In the genomic region with DNA sequence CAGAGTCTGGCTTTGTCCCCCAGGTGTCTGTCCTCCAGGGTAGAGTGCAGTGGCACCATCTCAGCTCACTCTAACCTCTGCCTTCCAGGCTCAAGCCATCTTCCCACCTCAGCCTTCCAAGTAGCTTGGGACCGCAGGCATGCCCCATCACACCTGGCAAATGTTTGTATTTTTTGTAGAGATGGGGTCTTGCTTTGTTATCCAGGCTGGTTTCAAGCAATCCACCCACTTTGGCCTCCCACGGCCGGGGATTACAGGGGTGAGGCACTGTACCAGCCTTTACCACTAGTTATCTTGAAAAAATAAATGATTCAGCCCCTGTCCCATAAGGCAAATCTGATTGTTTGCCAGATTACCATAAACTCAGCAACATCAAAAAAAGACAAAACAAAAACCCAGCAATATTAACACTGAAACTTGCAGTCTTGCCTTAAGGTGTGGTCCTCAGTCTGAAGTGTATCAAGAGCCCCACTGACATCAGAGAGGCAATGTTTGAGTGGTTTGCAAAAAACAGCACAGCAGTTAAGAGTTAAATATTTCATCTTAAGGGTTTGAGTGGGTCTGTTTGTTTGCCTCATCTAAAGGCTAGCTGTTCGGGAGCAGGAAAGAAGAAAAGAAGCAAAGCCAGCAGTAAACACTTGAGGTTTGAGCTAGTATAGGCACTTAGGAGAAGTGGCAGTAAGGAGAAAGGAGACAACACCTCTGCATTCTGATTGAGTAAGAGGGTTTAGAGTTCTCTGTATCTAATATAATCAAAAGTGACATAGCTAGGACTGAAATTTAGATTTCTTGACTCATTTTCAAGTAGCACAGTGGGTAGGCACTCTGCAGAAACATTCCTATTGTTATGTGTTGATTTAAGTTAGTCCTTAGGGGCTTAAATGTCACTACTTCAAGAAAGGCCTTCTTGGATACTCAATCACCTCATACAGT, we compare ENCODE assay signal across 10 cellular contexts. TPM values are rescaled to one million over a fixed set of nuclear protein-coding genes. Genes with fewer than 3 reads are reported as not detected.
DNase-seq lines count a peak whose midpoint lies in the region; ATAC-seq and TF ChIP-seq lines count a peak whose summit lies in the region.
"Had no signal": no experiment of that assay in that cellular context is flagged by ENCODE, and none has a peak within 500 bp of the region (broad histone marks: within the 10 kb centered on the region; RNA-seq: fewer than 3 reads in every experiment).

No MANE protein-coding gene starts in this region.

- H3K27me3 ChIP-seq in mammary epithelial cell (ENCODE audit: insufficient read depth, low read length) (no peaks in the 10 kb centered on the region), skeletal muscle satellite cell (ENCODE audit: control insufficient read depth, insufficient read depth, low read length) (no peaks in the 10 kb centered on the region)
- H3K27me3 ChIP-seq: gastrocnemius medialis had no signal

- H3K36me3 ChIP-seq in mammary epithelial cell (ENCODE audit: insufficient read depth, low read length) (no peaks in the 10 kb centered on the region), skeletal muscle satellite cell (ENCODE audit: insufficient read depth, low read length) (no peaks in the 10 kb centered on the region)
- H3K36me3 ChIP-seq: gastrocnemius medialis had no signal

- no peaks in the 10 kb centered on the region for H3K9me3 ChIP-seq in mammary epithelial cell (replicated peaks; ENCODE audit: insufficient read depth, low read length)
- H3K9me3 ChIP-seq in skeletal muscle satellite cell (replicated peaks; ENCODE audit: low read length), result no peaks in the 10 kb centered on the region
- H3K9me3 ChIP-seq: gastrocnemius medialis had no signal

- TF ChIP-seq CTCF in mammary epithelial cell (conservative IDR thresholded peaks at IDR 0.05 in 1 of 2, IDR thresholded peaks at IDR 0.05 in 1 of 2; ENCODE audit: extremely low read depth in 1 of 2, insufficient read depth in 1 of 2, low read depth in 1 of 2, low read length in 2 of 2), result no peak

- peaks cover 27% of the 10 kb centered on the region for H3K4me1 Mint-ChIP-seq in activated CD4-positive, alpha-beta T cell treated with anti-CD3 and anti-CD28 coated beads, Interleukin-2, amount 10 ng/mL, durations not matched to agents 7 days and 5 days

- H3K9ac ChIP-seq in mammary epithelial cell (ENCODE audit: insufficient read depth, low read length) (no peak overlapping the region), skeletal muscle satellite cell (ENCODE audit: low read depth, low read length) (no peak overlapping the region)

- POLR2A ChIA-PET in activated CD4-positive, alpha-beta T cell treated with anti-CD3 and anti-CD28 coated beads, Interleukin-2, amount 10 ng/mL, durations not matched to agents 7 days and 5 days (lab: Charles Lee), result interaction anchor here (0.7 kb wide), 1 partner anchor 24 kb away, joined by 3 read pairs; no protein-coding TSS in a partner anchor

- no TSS peak for BruUV-seq in mammary epithelial cell (replicated peaks; lab: Mats Ljungman, UMichigan)

- WGBS in mammary epithelial cell (ENCODE audit: low coverage, missing lambda C conversion rate), result 20% methylated on average over 4 of the region's 4 CpGs

- H3K27me3 Mint-ChIP-seq in activated CD4-positive, alpha-beta T cell treated with anti-CD3 and anti-CD28 coated beads, Interleukin-2, amount 10 ng/mL, durations not matched to agents 7 days and 5 days, result no peaks in the 10 kb centered on the region

- H3K4me3 ChIP-seq in mammary epithelial cell (replicated peaks in 1 of 3; ENCODE audit: insufficient read depth in 1 of 3, low read depth in 2 of 3, low read length in 3 of 3) (no peak overlapping the region), skeletal muscle satellite cell (ENCODE audit: low read length) (no peak overlapping the region)
- H3K4me3 ChIP-seq: gastrocnemius medialis had no signal

- no peak for ATAC-seq in GM21447 (IDR thresholded peaks at IDR 0.05; ENCODE audit: unreplicated experiment)

- H4K20me1 ChIP-seq in mammary epithelial cell (ENCODE audit: insufficient read depth, low read length), result peaks cover 2% of the 10 kb centered on the region

- intact Hi-C loops in mammary epithelial cell (cut with micrococcal nuclease), result no loop called here

- H3K4me3 Mint-ChIP-seq in activated CD4-positive, alpha-beta T cell treated with anti-CD3 and anti-CD28 coated beads, Interleukin-2, amount 10 ng/mL, durations not matched to agents 7 days and 5 days, result no peak overlapping the region

- CTCF ChIA-PET in activated CD4-positive, alpha-beta T cell treated with anti-CD3 and anti-CD28 coated beads, Interleukin-2, amount 10 ng/mL, durations not matched to agents 7 days and 5 days (lab: Charles Lee), result interaction anchor here (1.9 kb wide), 1 partner anchor 10 kb away, joined by 6 read pairs; no protein-coding TSS in a partner anchor
- CTCF ChIA-PET in mammary epithelial cell (lab: Charles Lee; ENCODE audit: low non-redundant PET), result no interaction called here

- peaks cover 97% of the 10 kb centered on the region for H3K79me2 ChIP-seq in mammary epithelial cell (ENCODE audit: insufficient read depth, low read length)

- peaks cover 9% of the 10 kb centered on the region for H3K36me3 Mint-ChIP-seq in activated CD4-positive, alpha-beta T cell treated with anti-CD3 and anti-CD28 coated beads, Interleukin-2, amount 10 ng/mL, durations not matched to agents 7 days and 5 days (ENCODE audit: low read depth)

- peak; percentile 32 for DNase-seq in activated CD4-positive, alpha-beta T cell treated with anti-CD3 and anti-CD28 coated beads for 48 hours
- DNase-seq in activated CD4-positive, alpha-beta T cell treated with anti-CD3 and anti-CD28 coated beads, Interleukin-2, amount 10 ng/mL, durations not matched to agents 7 days and 5 days, result no peak
- DNase-seq in M059J (ENCODE audit: low read depth) (peak; percentile 86), mammary epithelial cell (peak; percentile 56), GM03348 (ENCODE audit: low spot score) (no peak), NCI-H2196 treated with DMSO at 0.1 percent for 48 hours (lab: John Stamatoyannopoulos, UW; ENCODE audit: unreplicated experiment) (no peak)
- DNase-seq: gastrocnemius medialis, SIG-M5 had no signal

- H3K9me3 Mint-ChIP-seq in activated CD4-positive, alpha-beta T cell treated with anti-CD3 and anti-CD28 coated beads, Interleukin-2, amount 10 ng/mL, durations not matched to agents 7 days and 5 days, result no peaks in the 10 kb centered on the region

- H3K4me2 ChIP-seq in mammary epithelial cell (ENCODE audit: insufficient read depth, low read depth, low read length) (peak overlapping the region; percentile 16), skeletal muscle satellite cell (ENCODE audit: low read length) (peak overlapping the region; percentile 20)

- H3K4me1 ChIP-seq in mammary epithelial cell (ENCODE audit: insufficient read depth, low read length), result peaks cover 21% of the 10 kb centered on the region
- H3K4me1 ChIP-seq in skeletal muscle satellite cell (ENCODE audit: control insufficient read depth, insufficient read depth, low read length), result peaks cover 26% of the 10 kb centered on the region

- dilution Hi-C loops in mammary epithelial cell (cut with HindIII; ENCODE audit: low sequenced_read_pairs), result no loop called here

- no peak overlapping the region for H3K27ac ChIP-seq in mammary epithelial cell (ENCODE audit: insufficient read depth, low read depth, low read length)

- no peak overlapping the region for H2AFZ ChIP-seq in mammary epithelial cell (ENCODE audit: low read depth, low read length)

- no peak overlapping the region for H3K27ac Mint-ChIP-seq in activated CD4-positive, alpha-beta T cell treated with anti-CD3 and anti-CD28 coated beads, Interleukin-2, amount 10 ng/mL, durations not matched to agents 7 days and 5 days

- in situ Hi-C loops in mammary epithelial cell (cut with MboI; ENCODE audit: low sequenced_read_pairs in 2 of 2), result no loop called here

RNA-seq across cellular contexts. Expression of a gene that starts 26.3 kb away (rescaled TPM):
- 10 to 100 TPM; 80.1 to 94.1 TPM for total RNA-seq in activated CD4-positive, alpha-beta T cell treated with anti-CD3 and anti-CD28 coated beads, Interleukin-2, amount 10 ng/mL, durations not matched to agents 7 days and 5 days
- total RNA-seq in M059J (2014; rRNA removed; shearing (Covaris generic)), result 8.9 and 17.7 TPM in 2 replicates
- 10 to 100 TPM; 78.0 to 98.0 TPM for total RNA-seq in mammary epithelial cell
- 47.0 TPM for polyA plus RNA-seq in mammary epithelial cell
- polyA minus RNA-seq in mammary epithelial cell, result 70.9 TPM
- total RNA-seq in skeletal muscle satellite cell (2012; rRNA removed), result 30.8 and 35.7 TPM in 2 replicates

RNA-seq across cellular contexts. Expression of a gene that starts 39.1 kb away (rescaled TPM):
- 10 to 100 TPM; 41.3 to 46.4 TPM for total RNA-seq in activated CD4-positive, alpha-beta T cell treated with anti-CD3 and anti-CD28 coated beads, Interleukin-2, amount 10 ng/mL, durations not matched to agents 7 days and 5 days
- 25.9 and 40.9 TPM in 2 replicates for total RNA-seq in M059J (2014; rRNA removed; shearing (Covaris generic))
- total RNA-seq in mammary epithelial cell, result 10 to 100 TPM; 60.7 to 77.8 TPM
- polyA plus RNA-seq in mammary epithelial cell, result 42.8 TPM
- 75.5 TPM for polyA minus RNA-seq in mammary epithelial cell
- 63.3 and 78.3 TPM in 2 replicates for total RNA-seq in skeletal muscle satellite cell (2012; rRNA removed)

Comparison
In these comparisons a context has a peak if more than half of its experiments do, and no peak if none do; other contexts are left out.
1. DNase-seq: peak in activated CD4-positive, alpha-beta T cell treated with anti-CD3 and anti-CD28 coated beads for 48 hours (single experiment), M059J (single experiment) and mammary epithelial cell (single experiment); none in activated CD4-positive, alpha-beta T cell treated with anti-CD3 and anti-CD28 coated beads, Interleukin-2, amount 10 ng/mL, durations not matched to agents 7 days and 5 days (single experiment), GM03348 (single experiment) and NCI-H2196 treated with DMSO at 0.1 percent for 48 hours (single experiment).